In the genomic region with DNA sequence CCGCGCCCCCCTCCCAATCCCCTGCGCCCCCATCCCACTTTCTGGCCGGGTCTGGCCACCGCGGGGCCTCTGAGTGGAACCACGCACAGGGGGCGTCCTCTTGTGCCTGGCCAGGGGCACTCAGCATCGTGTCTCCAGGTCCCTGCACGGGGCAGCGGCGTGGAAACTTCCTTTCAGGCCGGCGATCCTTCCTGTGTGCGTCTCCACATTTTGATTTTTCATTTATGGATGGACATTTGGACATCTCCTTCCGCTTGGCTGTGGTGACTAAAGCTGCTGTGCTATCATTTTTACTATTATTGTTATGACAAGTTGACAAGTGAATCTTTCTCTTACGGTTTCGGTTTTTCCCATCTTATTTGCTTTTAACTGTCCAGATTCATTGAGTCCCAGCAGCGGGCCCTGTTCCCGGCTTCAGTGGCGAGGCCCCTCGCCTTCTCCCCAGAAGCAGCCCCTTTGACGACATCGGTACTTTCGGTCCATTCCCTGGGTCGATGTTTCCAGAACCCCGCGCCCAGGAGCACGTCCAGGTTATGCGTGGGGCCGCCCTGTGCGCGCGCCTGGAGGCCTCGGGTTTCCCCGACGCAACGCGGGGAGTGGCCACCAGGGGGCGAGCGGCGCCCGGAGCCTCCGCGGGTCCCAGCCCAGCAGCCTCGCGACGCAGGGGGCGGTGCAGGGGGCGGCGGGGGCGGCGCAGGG, we compare ENCODE assay signal across 8 cellular contexts. TPM values are rescaled to one million over a fixed set of nuclear protein-coding genes. Genes with fewer than 3 reads are reported as not detected.
DNase-seq lines count a peak whose midpoint lies in the region; ATAC-seq and TF ChIP-seq lines count a peak whose summit lies in the region.

No MANE protein-coding gene starts in this region.

- H3K27me3 ChIP-seq in breast epithelium, result peaks cover 0 to 3% of the 10 kb centered on the region in 2 donors

- ATAC-seq in WTC11 (peak; percentile 18), HG03025 (IDR thresholded peaks at IDR 0.05; ENCODE audit: low FRiP score, unreplicated experiment) (no peak)

- peaks cover 7% of the 10 kb centered on the region; the same call in 1 of the 2 replicates for H3K27me3 Mint-ChIP-seq in WTC11 (ENCODE audit: low read depth)

- no peak for TF ChIP-seq POLR2A in breast epithelium (IDR thresholded peaks at IDR 0.05)

- H3K36me3 ChIP-seq in breast epithelium, result no peaks in the 10 kb centered on the region

- no peaks in the 10 kb centered on the region for H3K9me3 ChIP-seq in breast epithelium

- peak overlapping the region; percentile 79 for H3K4me3 Mint-ChIP-seq in WTC11

- POLR2A ChIA-PET in WTC11 (lab: Charles Lee), result no interaction called here

- no peaks in the 10 kb centered on the region for H3K36me3 Mint-ChIP-seq in WTC11

- no peaks in the 10 kb centered on the region for H3K9me3 Mint-ChIP-seq in WTC11

- intact Hi-C loops in breast epithelium (cut with DNase I; ENCODE audit: low total_unique reads), result no loop called here

- H3K27ac Mint-ChIP-seq in WTC11, result peak overlapping the region; percentile 2; the same call in 1 of the 2 replicates

- DNase-seq in DMS 273 treated with DMSO at 0.1 percent for 48 hours (lab: John Stamatoyannopoulos, UW), result peak; percentile 7
- peak; percentile 73 for DNase-seq in HCEC 1CT
- peak; percentile 31 to 72 for DNase-seq in NCI-H1930 (lab: John Stamatoyannopoulos, UW)
- peak; percentile 80 for DNase-seq in WTC11 (ENCODE audit: low spot score)
- peak; percentile 61 to 83 for DNase-seq in breast epithelium (ENCODE audit: low spot score in 2 of 2)
- DNase-seq in inferior parietal cortex (ENCODE audit: extremely low spot score), result peak; percentile 75
- DNase-seq in stimulated activated CD4-positive, alpha-beta T cell treated with anti-CD3 and anti-CD28 coated beads, Interleukin-12 subunit alpha, Interleukin-12 subunit beta, amount 100 ng/mL, for 24 hours (ENCODE audit: low read depth in 2 of 2), result peak; percentile 77 to 85

- H3K27ac ChIP-seq in breast epithelium, result peak overlapping the region; percentile 41 to 83

- CTCF ChIA-PET in WTC11 (lab: Charles Lee), result interaction anchor here (0.6 to 2.0 kb wide), 3 partner anchors 14 to 119 kb away, joined by 3 to 6 read pairs (median 4); no protein-coding TSS in a partner anchor

- TF ChIP-seq CTCF in WTC11 (IDR thresholded peaks at IDR 0.05) (peak; percentile 83), breast epithelium (IDR thresholded peaks at IDR 0.05) (peak; percentile 80 to 95 (median 88))

- H3K4me1 ChIP-seq in breast epithelium, result no peaks in the 10 kb centered on the region

- peaks cover 25% of the 10 kb centered on the region for H3K4me1 Mint-ChIP-seq in WTC11

- peak overlapping the region; percentile 52 to 71 (median 61) for H3K4me3 ChIP-seq in breast epithelium

TF ChIP-seq in WTC11, 78 proteins besides CTCF, POLR2A, EP300 and RAD21:
- TF ChIP-seq ZNF423 (CRISPR knock-in tag; IDR thresholded peaks at IDR 0.05), result peak; percentile 89
- TF ChIP-seq NFATC4 (CRISPR knock-in tag; IDR thresholded peaks at IDR 0.05), result no peak
- TF ChIP-seq, protein P1, sequence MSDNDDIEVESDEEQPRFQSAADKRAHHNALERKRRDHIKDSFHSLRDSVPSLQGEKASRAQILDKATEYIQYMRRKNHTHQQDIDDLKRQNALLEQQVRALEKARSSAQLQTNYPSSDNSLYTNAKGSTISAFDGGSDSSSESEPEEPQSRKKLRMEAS (CRISPR knock-in tag; IDR thresholded peaks at IDR 0.05), result peak; percentile 27; the same call in 1 of the 2 replicates
- TF ChIP-seq SP1 (CRISPR knock-in tag; conservative IDR thresholded peaks at IDR 0.05), result peak; percentile 74
- peak; percentile 52; the same call in 1 of the 2 replicates for TF ChIP-seq FOXK1 (CRISPR knock-in tag; IDR thresholded peaks at IDR 0.05)

RNA-seq across cellular contexts. Expression of gene SLC19A1, which starts 12.4 kb away (rescaled TPM):
- total RNA-seq in WTC11 (2021) (27.7 to 29.8 TPM (median 28.3 TPM) in 3 replicates), breast epithelium (1 to 10 TPM; 5.6 to 6.7 (median 6.6) TPM)

Comparison
In these comparisons a context has a peak if more than half of its experiments do, and no peak if none do; other contexts are left out.
1. DNase-seq: peak in every context shown above with its lines; median percentile 81 in stimulated activated CD4-positive, alpha-beta T cell treated with anti-CD3 and anti-CD28 coated beads, Interleukin-12 subunit alpha, Interleukin-12 subunit beta, amount 100 ng/mL, for 24 hours; 80 in WTC11; 75 in inferior parietal cortex; 73 in HCEC 1CT; 72 in breast epithelium; 52 in NCI-H1930; 7 in DMS 273 treated with DMSO at 0.1 percent for 48 hours.